In the genomic region with DNA sequence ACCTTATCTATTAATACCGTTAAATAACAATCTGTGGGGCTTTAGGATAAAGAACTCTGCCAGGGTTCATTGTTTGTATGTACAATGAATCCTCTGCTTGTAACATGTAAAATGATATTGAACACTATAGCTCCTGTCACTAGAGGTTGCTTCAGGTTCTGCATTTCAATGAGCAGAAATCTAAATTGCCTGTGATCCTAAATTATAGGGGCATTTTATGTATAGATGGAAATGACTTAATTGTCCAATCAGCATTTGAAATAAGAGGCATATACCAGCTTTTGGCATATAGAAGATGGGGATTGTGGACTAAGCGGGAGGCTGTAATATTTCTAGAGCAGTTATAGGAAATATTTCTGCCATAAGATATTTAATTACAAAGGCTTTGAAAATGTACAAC, we compare ENCODE assay signal across 10 cellular contexts. TPM values are rescaled to one million over a fixed set of nuclear protein-coding genes. Genes with fewer than 3 reads are reported as not detected.
DNase-seq lines count a peak whose midpoint lies in the region; ATAC-seq, FAIRE-seq and TF ChIP-seq lines count a peak whose summit lies in the region.
"Had no signal": no experiment of that assay in that cellular context is flagged by ENCODE, and none has a peak within 500 bp of the region (broad histone marks: within the 10 kb centered on the region; RNA-seq: fewer than 3 reads in every experiment).

No MANE protein-coding gene starts in this region.

- TF ChIP-seq CTCF in astrocyte (IDR thresholded peaks at IDR 0.05; ENCODE audit: insufficient read depth, low read depth, low read length): no peak

- no peak overlapping the region for H3K9ac ChIP-seq in HUES64 (ENCODE audit: low read depth, low read length)
- peak overlapping the region; percentile 92 for H3K9ac ChIP-seq in astrocyte (ENCODE audit: low read length)

- no peaks in the 10 kb centered on the region for H3K27me3 Mint-ChIP-seq in CD8-positive, alpha-beta memory T cell
- no peaks in the 10 kb centered on the region for H3K27me3 Mint-ChIP-seq in astrocyte (ENCODE audit: low read depth, unreplicated experiment)
- no peaks in the 10 kb centered on the region for H3K27me3 Mint-ChIP-seq in naive thymus-derived CD8-positive, alpha-beta T cell

- H3K27ac Mint-ChIP-seq in CD8-positive, alpha-beta memory T cell: peak overlapping the region in 6 of 8 donors; percentile 20 to 84 (median 44)
- H3K27ac Mint-ChIP-seq in astrocyte (ENCODE audit: unreplicated experiment): no peak overlapping the region
- H3K27ac Mint-ChIP-seq in naive thymus-derived CD8-positive, alpha-beta T cell: peak overlapping the region in 8 of 10 donors; percentile 4 to 98 (median 95)

- DNase-seq in CD8-positive, alpha-beta memory T cell: no peak
- DNase-seq in astrocyte (ENCODE audit: low read depth): no peak
- no peak for DNase-seq in naive thymus-derived CD8-positive, alpha-beta T cell
- DNase-seq in stimulated activated naive CD4-positive, alpha-beta T cell (lab: John Stamatoyannopoulos, UW): no peak
- DNase-seq: NCI-H2081 treated with DMSO at 0.1 percent for 48 hours had no signal

- H3K4me2 ChIP-seq in astrocyte (ENCODE audit: low read length): peak overlapping the region; percentile 82

- H3K9me3 ChIP-seq in CD8-positive, alpha-beta memory T cell (ENCODE audit: low read length): no peaks in the 10 kb centered on the region
- H3K9me3 ChIP-seq in HUES64 (ENCODE audit: insufficient read depth, low read depth, low read length) (no peaks in the 10 kb centered on the region), astrocyte (ENCODE audit: insufficient read depth, low read depth, low read length) (no peaks in the 10 kb centered on the region)

- no peaks in the 10 kb centered on the region for H3K27me3 ChIP-seq in CD8-positive, alpha-beta memory T cell (ENCODE audit: insufficient read depth, low read length, poor library complexity, severe bottlenecking)
- H3K27me3 ChIP-seq in HUES64 (ENCODE audit: insufficient read depth, low read length) (no peaks in the 10 kb centered on the region), astrocyte (ENCODE audit: insufficient read depth, low read length) (no peaks in the 10 kb centered on the region)

- no peaks in the 10 kb centered on the region for H3K9me3 Mint-ChIP-seq in CD8-positive, alpha-beta memory T cell
- H3K9me3 Mint-ChIP-seq in astrocyte (ENCODE audit: unreplicated experiment): no peaks in the 10 kb centered on the region
- no peaks in the 10 kb centered on the region for H3K9me3 Mint-ChIP-seq in naive thymus-derived CD8-positive, alpha-beta T cell

- WGBS in HUES64: no CpG with 5 or more reads among the region's 2 CpGs

- H3K79me2 ChIP-seq in astrocyte (ENCODE audit: insufficient read depth, low read length): peaks cover 66% of the 10 kb centered on the region

- no peak overlapping the region for H2AFZ ChIP-seq in astrocyte (ENCODE audit: low read depth, low read length)

- no peak for ATAC-seq in naive thymus-derived CD8-positive, alpha-beta T cell
- ATAC-seq in GM19467 (IDR thresholded peaks at IDR 0.05; ENCODE audit: unreplicated experiment) (no peak), HG03280 (IDR thresholded peaks at IDR 0.05; ENCODE audit: unreplicated experiment) (no peak), HG02852 (IDR thresholded peaks at IDR 0.05; ENCODE audit: unreplicated experiment) (no peak)

- H4K20me1 ChIP-seq in astrocyte (ENCODE audit: insufficient read depth, low read length): peaks cover 41% of the 10 kb centered on the region

- no peaks in the 10 kb centered on the region for H3K36me3 ChIP-seq in CD8-positive, alpha-beta memory T cell (ENCODE audit: insufficient read depth, low read length)
- no peaks in the 10 kb centered on the region for H3K36me3 ChIP-seq in HUES64 (ENCODE audit: insufficient read depth, low read length)
- no peaks in the 10 kb centered on the region for H3K36me3 ChIP-seq in astrocyte (ENCODE audit: insufficient read depth, low read length)

- no peak for FAIRE-seq in astrocyte (lab: Jason Lieb, UNC)
- FAIRE-seq: colon had no signal

- H3K4me3 ChIP-seq in CD8-positive, alpha-beta memory T cell (ENCODE audit: low read length): peak overlapping the region; percentile 91
- peak overlapping the region; percentile 93 for H3K4me3 ChIP-seq in HUES64 (ENCODE audit: low read length)
- peak overlapping the region; percentile 79 for H3K4me3 ChIP-seq in astrocyte (ENCODE audit: insufficient read depth, low read depth, low read length)

- peaks cover 58% of the 10 kb centered on the region for H3K4me1 ChIP-seq in CD8-positive, alpha-beta memory T cell (ENCODE audit: insufficient read depth, low read length)
- peaks cover 47% of the 10 kb centered on the region for H3K4me1 ChIP-seq in HUES64 (ENCODE audit: insufficient read depth, low read length)
- H3K4me1 ChIP-seq in astrocyte (ENCODE audit: insufficient read depth, low read length): peaks cover 9% of the 10 kb centered on the region

- peaks cover 0 to 16% (median 0%) of the 10 kb centered on the region in 3 donors for H3K36me3 Mint-ChIP-seq in CD8-positive, alpha-beta memory T cell
- no peaks in the 10 kb centered on the region for H3K36me3 Mint-ChIP-seq in astrocyte (ENCODE audit: low read depth, unreplicated experiment)
- H3K36me3 Mint-ChIP-seq in naive thymus-derived CD8-positive, alpha-beta T cell: peaks cover 0 to 4% (median 0%) of the 10 kb centered on the region in 3 donors

- POLR2A ChIA-PET in CD8-positive, alpha-beta memory T cell (lab: Charles Lee): interaction anchor here (0.6 to 3.6 kb wide), 2 partner anchors 12 to 106 kb away, joined by 3 to 37 read pairs; no protein-coding TSS in a partner anchor
- POLR2A ChIA-PET in naive thymus-derived CD8-positive, alpha-beta T cell (lab: Charles Lee): interaction anchor here (0.6 to 4.4 kb wide), 7 partner anchors 13 to 1543 kb away, joined by 3 to 46 read pairs (median 4); partner anchors contain the start of gene ZMYND8

- H3K4me3 Mint-ChIP-seq in CD8-positive, alpha-beta memory T cell: peak overlapping the region; percentile 88 to 99 (median 98)
- H3K4me3 Mint-ChIP-seq in astrocyte (ENCODE audit: unreplicated experiment): peak overlapping the region; percentile 93
- peak overlapping the region; percentile 92 to 100 (median 98) for H3K4me3 Mint-ChIP-seq in naive thymus-derived CD8-positive, alpha-beta T cell

- CTCF ChIA-PET in CD8-positive, alpha-beta memory T cell (lab: Charles Lee): interaction anchor here (0.7 to 3.2 kb wide), 7 partner anchors 10 to 120 kb away, joined by 3 to 12 read pairs (median 4); no protein-coding TSS in a partner anchor

- peak overlapping the region; percentile 80 for H3K27ac ChIP-seq in CD8-positive, alpha-beta memory T cell (ENCODE audit: low read depth, low read length)
- H3K27ac ChIP-seq in HUES64 (ENCODE audit: low read depth, low read length) (no peak overlapping the region), astrocyte (ENCODE audit: low read depth, low read length) (no peak overlapping the region)

- H3K4me1 Mint-ChIP-seq in CD8-positive, alpha-beta memory T cell: peaks cover 54 to 71% (median 69%) of the 10 kb centered on the region in 3 donors
- H3K4me1 Mint-ChIP-seq in astrocyte (ENCODE audit: low read depth, unreplicated experiment): peaks cover 19% of the 10 kb centered on the region
- H3K4me1 Mint-ChIP-seq in naive thymus-derived CD8-positive, alpha-beta T cell: peaks cover 26 to 62% (median 55%) of the 10 kb centered on the region in 4 donors

RNA-seq across cellular contexts. Expression of gene NCOA3, which starts 2.0 kb away (rescaled TPM):
- total RNA-seq in CD8-positive, alpha-beta memory T cell: 10 to 100 TPM; 92.4 to 93.8 TPM
- 23.8 TPM for polyA plus RNA-seq in CD8-positive, alpha-beta memory T cell
- polyA plus RNA-seq in HUES64 (2013, experiment 1 of 2): 8.6 TPM
- polyA plus RNA-seq in HUES64 (2013, experiment 2 of 2): 9.0 TPM
- 30.5 and 31.0 TPM in 2 replicates for total RNA-seq in astrocyte
- 100 to 1,000 TPM in 1 of 2 experiments, 10 to 100 TPM in 1; 92.0 to 106 TPM for total RNA-seq in naive thymus-derived CD8-positive, alpha-beta T cell
- 10 to 100 TPM; 18.4 to 27.8 (median 20.1) TPM for polyA plus RNA-seq in naive thymus-derived CD8-positive, alpha-beta T cell
